ENCODE assay signal across 29 cellular contexts in genomic region chr2:178871536-178871935, GRCh38.
DNase-seq lines count a peak whose midpoint lies in the region; ATAC-seq, FAIRE-seq and TF ChIP-seq lines count a peak whose summit lies in the region.
"Had no signal": no experiment of that assay in that cellular context is flagged by ENCODE, and none has a peak within 500 bp of the region (broad histone marks: within the 10 kb centered on the region; RNA-seq: fewer than 3 reads in every experiment).

No MANE protein-coding gene starts in this region.

- no peaks in the 10 kb centered on the region for H3K9me3 Mint-ChIP-seq in activated naive CD4-positive, alpha-beta T cell treated with anti-CD3 and anti-CD28 coated beads, Interleukin-2, amount 50 U/mL, for 72 hours
- no peaks in the 10 kb centered on the region for H3K9me3 Mint-ChIP-seq in activated naive CD4-positive, alpha-beta T cell treated with anti-CD3 and anti-CD28 coated beads for 36 hours
- no peaks in the 10 kb centered on the region for H3K9me3 Mint-ChIP-seq in activated CD8-positive, alpha-beta T cell treated with anti-CD3 and anti-CD28 coated beads for 36 hours
- H3K9me3 Mint-ChIP-seq: effector memory CD8-positive, alpha-beta T cell; WTC11 had no signal

- H3K27me3 Mint-ChIP-seq in activated naive CD4-positive, alpha-beta T cell treated with anti-CD3 and anti-CD28 coated beads for 36 hours (ENCODE audit: low read depth), result no peaks in the 10 kb centered on the region
- no peaks in the 10 kb centered on the region for H3K27me3 Mint-ChIP-seq in activated CD8-positive, alpha-beta T cell treated with anti-CD3 and anti-CD28 coated beads for 36 hours
- H3K27me3 Mint-ChIP-seq: effector memory CD8-positive, alpha-beta T cell had no signal

- H3K36me3 ChIP-seq in psoas muscle (ENCODE audit: insufficient read depth in 1 of 2, low read depth in 1 of 2) (no peaks in the 10 kb centered on the region), HAP-1 (replicated peaks) (no peaks in the 10 kb centered on the region)
- H3K36me3 ChIP-seq: BLaER1, lower lobe of right lung, right lobe of liver had no signal

- WGBS in psoas muscle, 3 donors, result 94 to 99% (median 95%) methylated on average over 1 of the region's 1 CpG

- in situ Hi-C loops in HAP-1 (cut with MboI; ENCODE audit: low sequenced_read_pairs), result no loop called here

- H3K4me1 ChIP-seq in psoas muscle (peaks cover 33% of the 10 kb centered on the region), HAP-1 (no peaks in the 10 kb centered on the region)
- H3K4me1 ChIP-seq: BLaER1, lower lobe of right lung, right lobe of liver had no signal

- H3K27ac ChIP-seq in psoas muscle, result peak overlapping the region; percentile 86
- H3K27ac ChIP-seq: BLaER1, coronary artery, hepatocyte, HL-60, lower lobe of right lung, right lobe of liver had no signal

- no peaks in the 10 kb centered on the region for H3K36me3 Mint-ChIP-seq in activated naive CD4-positive, alpha-beta T cell treated with anti-CD3 and anti-CD28 coated beads, Interleukin-2, amount 50 U/mL, for 72 hours
- peaks cover 2% of the 10 kb centered on the region for H3K36me3 Mint-ChIP-seq in activated naive CD4-positive, alpha-beta T cell treated with anti-CD3 and anti-CD28 coated beads for 36 hours (ENCODE audit: low read depth)
- peaks cover 3% of the 10 kb centered on the region for H3K36me3 Mint-ChIP-seq in activated CD8-positive, alpha-beta T cell treated with anti-CD3 and anti-CD28 coated beads for 36 hours (ENCODE audit: low read depth)
- H3K36me3 Mint-ChIP-seq: WTC11 had no signal

- ATAC-seq in activated naive CD4-positive, alpha-beta T cell treated with anti-CD3 and anti-CD28 coated beads, Interleukin-2, amount 50 U/mL, for 72 hours, result peak; percentile 54 to 93
- peak; percentile 68 for ATAC-seq in activated CD8-positive, alpha-beta T cell treated with anti-CD3 and anti-CD28 coated beads for 36 hours
- no peak for ATAC-seq in psoas muscle
- ATAC-seq in GM21825 (IDR thresholded peaks at IDR 0.05; ENCODE audit: unreplicated experiment), result no peak
- no peak for ATAC-seq in GM19023 (IDR thresholded peaks at IDR 0.05; ENCODE audit: unreplicated experiment)
- ATAC-seq: effector memory CD8-positive, alpha-beta T cell; lower lobe of right lung; WTC11 had no signal

- no peak overlapping the region for H3K27ac Mint-ChIP-seq in activated naive CD4-positive, alpha-beta T cell treated with anti-CD3 and anti-CD28 coated beads, Interleukin-2, amount 50 U/mL, for 72 hours
- H3K27ac Mint-ChIP-seq in activated naive CD4-positive, alpha-beta T cell treated with anti-CD3 and anti-CD28 coated beads for 36 hours, result no peak overlapping the region
- no peak overlapping the region for H3K27ac Mint-ChIP-seq in activated CD8-positive, alpha-beta T cell treated with anti-CD3 and anti-CD28 coated beads for 36 hours
- H3K27ac Mint-ChIP-seq: effector memory CD8-positive, alpha-beta T cell had no signal

- DNase-seq in activated naive CD4-positive, alpha-beta T cell treated with anti-CD3 and anti-CD28 coated beads, Interleukin-2, amount 50 U/mL, for 72 hours (ENCODE audit: low spot score in 2 of 2), result no peak
- no peak for DNase-seq in activated naive CD4-positive, alpha-beta T cell treated with anti-CD3 and anti-CD28 coated beads for 36 hours
- DNase-seq in H54 (ENCODE audit: insufficient read length, low spot score) (no peak), psoas muscle (no peak), HAP-1 (ENCODE audit: low spot score in 2 of 2) (no peak)
- peak; percentile 9 for DNase-seq in activated CD8-positive, alpha-beta T cell treated with anti-CD3 and anti-CD28 coated beads for 36 hours
- DNase-seq: amniotic stem cell; DMS79 treated with DMSO at 0.1 percent for 48 hours; effector memory CD8-positive, alpha-beta T cell; foreskin fibroblast; lower lobe of right lung; NCI-H1092; NCI-H187 treated with DMSO at 0.1 percent for 48 hours; NCI-H226; NCI-H748 treated with DMSO at 0.1 percent for 48 hours; posterior cingulate gyrus; right lobe of liver; Right ventricle myocardium superior; stimulated activated CD4-positive, alpha-beta T cell treated with anti-CD3 and anti-CD28 coated beads, Interleukin-4, amount 100 ng/mL, for 4 hours; stimulated activated naive CD4-positive, alpha-beta T cell treated with Interleukin-2 at 50 U/mL for 16 hours; T1000 had no signal

- H3K4me3 ChIP-seq in psoas muscle, result peak overlapping the region; percentile 64
- H3K4me3 ChIP-seq in HAP-1, result no peak overlapping the region
- H3K4me3 ChIP-seq: BLaER1, coronary artery, hepatocyte, lower lobe of right lung, right lobe of liver had no signal

- FAIRE-seq in H54 (lab: Jason Lieb, UNC), result peak; percentile 15
- FAIRE-seq: islet of Langerhans had no signal

- H3K4me3 Mint-ChIP-seq in activated naive CD4-positive, alpha-beta T cell treated with anti-CD3 and anti-CD28 coated beads for 36 hours, result no peak overlapping the region
- no peak overlapping the region for H3K4me3 Mint-ChIP-seq in activated CD8-positive, alpha-beta T cell treated with anti-CD3 and anti-CD28 coated beads for 36 hours
- H3K4me3 Mint-ChIP-seq: effector memory CD8-positive, alpha-beta T cell; WTC11 had no signal

- H3K9me3 ChIP-seq in psoas muscle (no peaks in the 10 kb centered on the region), HAP-1 (no peaks in the 10 kb centered on the region)
- H3K9me3 ChIP-seq: BLaER1, lower lobe of right lung, right lobe of liver had no signal

- no peak for TF ChIP-seq POLR2A in H54 (IDR thresholded peaks at IDR 0.05; ENCODE audit: low read depth, low read length)

- CTCF ChIA-PET in activated naive CD4-positive, alpha-beta T cell treated with anti-CD3 and anti-CD28 coated beads for 36 hours (lab: Charles Lee), result interaction anchor here (0.6 kb wide), 1 partner anchor 205 kb away, joined by 4 read pairs; no protein-coding TSS in a partner anchor
- CTCF ChIA-PET in activated CD8-positive, alpha-beta T cell treated with anti-CD3 and anti-CD28 coated beads for 36 hours (lab: Charles Lee), result interaction anchor here (0.6 to 1.1 kb wide), 2 partner anchors 19 to 252 kb away, joined by 3 read pairs; no protein-coding TSS in a partner anchor

- no peak for TF ChIP-seq CTCF in activated CD8-positive, alpha-beta T cell treated with anti-CD3 and anti-CD28 coated beads for 36 hours (IDR thresholded peaks at IDR 0.05)
- TF ChIP-seq CTCF in psoas muscle (IDR thresholded peaks at IDR 0.05), result no peak

- POLR2A ChIA-PET in activated CD8-positive, alpha-beta T cell treated with anti-CD3 and anti-CD28 coated beads for 36 hours (lab: Charles Lee), result no interaction called here

- peaks cover 2% of the 10 kb centered on the region for H3K4me1 Mint-ChIP-seq in activated naive CD4-positive, alpha-beta T cell treated with anti-CD3 and anti-CD28 coated beads for 36 hours (ENCODE audit: low read depth)
- H3K4me1 Mint-ChIP-seq in activated CD8-positive, alpha-beta T cell treated with anti-CD3 and anti-CD28 coated beads for 36 hours (ENCODE audit: low read depth), result peaks cover 16% of the 10 kb centered on the region

- H3K27me3 ChIP-seq in psoas muscle (ENCODE audit: insufficient read depth in 3 of 3, low read length in 2 of 3) (no peaks in the 10 kb centered on the region), HAP-1 (ENCODE audit: low read depth) (0 out of 2 replicates have a peak, but pooled peaks cover 2% of the 10 kb centered on the region)
- H3K27me3 ChIP-seq: BLaER1, hepatocyte, right lobe of liver had no signal

- intact Hi-C loops in activated naive CD4-positive, alpha-beta T cell treated with anti-CD3 and anti-CD28 coated beads for 36 hours (cut with micrococcal nuclease), result no loop called here
- intact Hi-C loops in activated CD8-positive, alpha-beta T cell treated with anti-CD3 and anti-CD28 coated beads for 36 hours (cut with micrococcal nuclease), result no loop called here
- intact Hi-C loops in psoas muscle (cut with DNase I), result no loop called here

Comparison
In these comparisons a context has a peak if more than half of its experiments do, and no peak if none do; other contexts are left out.
1. ATAC-seq: peak in activated naive CD4-positive, alpha-beta T cell treated with anti-CD3 and anti-CD28 coated beads, Interleukin-2, amount 50 U/mL, for 72 hours (2 of 2) and activated CD8-positive, alpha-beta T cell treated with anti-CD3 and anti-CD28 coated beads for 36 hours (single experiment); none in psoas muscle (0 of 4), GM21825 (single experiment) and GM19023 (single experiment).